Comparison of ENCODE assay signal across 1 cellular context in the genomic region with DNA sequence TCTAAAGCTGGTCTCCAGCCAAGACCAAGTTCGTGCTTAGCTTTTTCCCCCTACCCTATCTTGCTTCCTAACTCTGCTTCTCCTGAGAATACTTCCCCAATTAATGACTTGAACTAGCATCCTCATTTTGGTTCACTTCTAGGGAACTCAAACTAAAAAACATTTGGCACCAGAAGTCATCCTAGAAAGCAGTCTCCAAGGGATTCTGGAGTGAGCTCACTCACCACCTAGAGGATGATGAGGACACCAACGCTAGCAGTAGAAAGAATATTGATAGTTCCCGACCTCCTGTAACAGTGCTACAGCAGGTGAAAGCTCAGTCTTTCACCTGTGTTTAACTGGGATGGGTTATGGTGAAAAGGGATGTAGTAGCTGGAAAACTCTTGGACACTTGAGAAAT.
TF ChIP-seq lines count a peak whose summit lies in the region.

No MANE protein-coding gene starts in this region.

TF ChIP-seq in H1, 55 proteins besides CTCF, POLR2A, EP300 and RAD21 (continued from another document):
- no peak for TF ChIP-seq PHF8 (conservative IDR thresholded peaks at IDR 0.05; ENCODE audit: low read depth, low read length)
- TF ChIP-seq EGR1 (IDR thresholded peaks at IDR 0.05; ENCODE audit: borderline replicate concordance, low read depth, low read length): no peak
- no peak for TF ChIP-seq GTF2F1 (IDR thresholded peaks at IDR 0.05; ENCODE audit: borderline replicate concordance, low read depth, low read length)
